ENCODE assay signal across 9 cellular contexts in genomic region chr13:84940801-84941200, GRCh38.
"Had no signal": no experiment of that assay in that cellular context is flagged by ENCODE, and none has a peak within 500 bp of the region (broad histone marks: within the 10 kb centered on the region; RNA-seq: fewer than 3 reads in every experiment).

No MANE protein-coding gene starts in this region.

- H3K27me3 Mint-ChIP-seq: IgD-negative memory B cell had no signal

- H3K36me3 ChIP-seq: HAP-1 had no signal

- H3K4me3 Mint-ChIP-seq: HFFc6, IgD-negative memory B cell had no signal

- H3K27ac Mint-ChIP-seq: HFFc6, IgD-negative memory B cell had no signal

- H3K36me3 Mint-ChIP-seq: IgD-negative memory B cell had no signal

- H3K4me1 ChIP-seq: HAP-1 had no signal

- H3K4me1 Mint-ChIP-seq: IgD-negative memory B cell had no signal

- FAIRE-seq: HepG2 had no signal

- ATAC-seq: HCT116, HepG2 had no signal

- DNase-seq: GM23248, GOT3, H7, HFFc6 had no signal

- H3K9ac ChIP-seq: GM23248 had no signal

- H3K27ac ChIP-seq: GM23248, HL-60 had no signal

- H3K4me3 ChIP-seq: GM23248, HAP-1 had no signal

- H3K9me3 Mint-ChIP-seq: HFFc6 had no signal

- H2AFZ ChIP-seq: GM23248 had no signal

- H3K9me3 ChIP-seq: HAP-1 had no signal
